25 cellular contexts compared by ENCODE assay signal in genomic region chr10:20144268-20144667, GRCh38.
"Had no signal": no experiment of that assay in that cellular context is flagged by ENCODE, and none has a peak within 500 bp of the region (broad histone marks: within the 10 kb centered on the region; RNA-seq: fewer than 3 reads in every experiment).

No MANE protein-coding gene starts in this region.

- H3K9me3 Mint-ChIP-seq: type B pancreatic cell had no signal

- H3K27ac ChIP-seq: left ventricle myocardium inferior, parathyroid adenoma, right atrium auricular region, right lobe of liver, tibial nerve, uterus had no signal

- H3K27me3 ChIP-seq: right atrium auricular region, right lobe of liver, tibial nerve, uterus had no signal

- H3K4me3 Mint-ChIP-seq: immature natural killer cell; memory B cell; naive thymus-derived CD4-positive, alpha-beta T cell; natural killer cell treated with Interleukin-12 subunit alpha and Interleukin-12 subunit beta and Interleukin-15 and Interleukin-18, amount 100 ng/mL, for 72 hours; stimulated activated memory B cell treated with anti-CD40 and anti-IgM and Interleukin-4, amounts not matched to agents 10 μg/mL and 1 μg/mL and 100 μg/mL, for 72 hours; stimulated activated naive CD8-positive, alpha-beta T cell treated with anti-CD3 and anti-CD28 coated beads, Interleukin-15, amount 100 ng/mL, for 72 hours; type B pancreatic cell had no signal

- H3K4me3 ChIP-seq: left ventricle myocardium inferior, lung, mucosa of descending colon, right atrium auricular region, right lobe of liver, smooth muscle cell, tibial nerve, uterus had no signal

- H3K4me1 ChIP-seq: left ventricle myocardium inferior, parathyroid adenoma, right atrium auricular region, right lobe of liver, tibial nerve, uterus had no signal

- H3K27ac Mint-ChIP-seq: immature natural killer cell; memory B cell; naive thymus-derived CD4-positive, alpha-beta T cell; natural killer cell treated with Interleukin-12 subunit alpha and Interleukin-12 subunit beta and Interleukin-15 and Interleukin-18, amount 100 ng/mL, for 72 hours; stimulated activated memory B cell treated with anti-CD40 and anti-IgM and Interleukin-4, amounts not matched to agents 10 μg/mL and 1 μg/mL and 100 μg/mL, for 72 hours; stimulated activated naive CD8-positive, alpha-beta T cell treated with anti-CD3 and anti-CD28 coated beads, Interleukin-15, amount 100 ng/mL, for 72 hours; type B pancreatic cell had no signal

- H3K27me3 Mint-ChIP-seq: memory B cell; naive thymus-derived CD4-positive, alpha-beta T cell; natural killer cell treated with Interleukin-12 subunit alpha and Interleukin-12 subunit beta and Interleukin-15 and Interleukin-18, amount 100 ng/mL, for 72 hours; stimulated activated memory B cell treated with anti-CD40 and anti-IgM and Interleukin-4, amounts not matched to agents 10 μg/mL and 1 μg/mL and 100 μg/mL, for 72 hours; stimulated activated naive CD8-positive, alpha-beta T cell treated with anti-CD3 and anti-CD28 coated beads, Interleukin-15, amount 100 ng/mL, for 72 hours; type B pancreatic cell had no signal

- ATAC-seq: mucosa of descending colon; naive thymus-derived CD4-positive, alpha-beta T cell; natural killer cell treated with Interleukin-12 subunit alpha and Interleukin-12 subunit beta and Interleukin-15 and Interleukin-18, amount 100 ng/mL, for 72 hours; right lobe of liver; stimulated activated memory B cell treated with anti-CD40 and anti-IgM and Interleukin-4, amounts not matched to agents 10 μg/mL and 1 μg/mL and 100 μg/mL, for 72 hours; stimulated activated naive CD8-positive, alpha-beta T cell treated with anti-CD3 and anti-CD28 coated beads, Interleukin-15, amount 100 ng/mL, for 72 hours had no signal

- H3K9me3 ChIP-seq: left ventricle myocardium inferior, mucosa of descending colon, right atrium auricular region, right lobe of liver, tibial nerve, uterus had no signal

- H3K36me3 ChIP-seq: right atrium auricular region, right lobe of liver, uterus had no signal

- H3K4me1 Mint-ChIP-seq: immature natural killer cell; memory B cell; naive thymus-derived CD4-positive, alpha-beta T cell; stimulated activated memory B cell treated with anti-CD40 and anti-IgM and Interleukin-4, amounts not matched to agents 10 μg/mL and 1 μg/mL and 100 μg/mL, for 72 hours; stimulated activated naive CD8-positive, alpha-beta T cell treated with anti-CD3 and anti-CD28 coated beads, Interleukin-15, amount 100 ng/mL, for 72 hours had no signal

- DNase-seq: hypothalamus; immature natural killer cell; left ventricle myocardium inferior; midbrain; mucosa of descending colon; naive thymus-derived CD4-positive, alpha-beta T cell; nucleus accumbens; right lobe of liver; stimulated activated CD4-positive, alpha-beta T cell treated with anti-CD3 and anti-CD28 coated beads, Interleukin-1b, Interleukin-23, amount 100 ng/mL, for 48 hours; stimulated activated CD4-positive, alpha-beta T cell treated with anti-CD3 and anti-CD28 coated beads, Interleukin-2, amount 100 ng/mL, for 48 hours; stimulated activated CD4-positive, alpha-beta T cell treated with anti-CD3 and anti-CD28 coated beads, Interleukin-4, amount 100 ng/mL, for 4 hours; stimulated activated CD8-positive, alpha-beta memory T cell treated with anti-CD3 and anti-CD28 coated beads, Interleukin-4, amount 100 ng/mL, for 48 hours; stimulated activated naive CD4-positive, alpha-beta T cell treated with Interleukin-2 at 50 U/mL for 16 hours; stimulated activated naive CD8-positive, alpha-beta T cell treated with anti-CD3 and anti-CD28 coated beads, Interleukin-15, amount 100 ng/mL, for 72 hours; substantia nigra; uterus had no signal

- H3K36me3 Mint-ChIP-seq: memory B cell; naive thymus-derived CD4-positive, alpha-beta T cell; natural killer cell treated with Interleukin-12 subunit alpha and Interleukin-12 subunit beta and Interleukin-15 and Interleukin-18, amount 100 ng/mL, for 72 hours; stimulated activated memory B cell treated with anti-CD40 and anti-IgM and Interleukin-4, amounts not matched to agents 10 μg/mL and 1 μg/mL and 100 μg/mL, for 72 hours had no signal
